ENCODE assay signal across 11 cellular contexts in genomic region chr2:10538224-10538894, GRCh38.
DNase-seq lines count a peak whose midpoint lies in the region; ATAC-seq, FAIRE-seq and TF ChIP-seq lines count a peak whose summit lies in the region.
"Had no signal": no experiment of that assay in that cellular context is flagged by ENCODE, and none has a peak within 500 bp of the region (broad histone marks: within the 10 kb centered on the region; RNA-seq: fewer than 3 reads in every experiment).

No MANE protein-coding gene starts in this region.

- H3K9me3 ChIP-seq in DND-41 (ENCODE audit: insufficient read depth, low read length, severe bottlenecking) (no peaks in the 10 kb centered on the region), keratinocyte (ENCODE audit: control insufficient read depth, low read depth, low read length) (no peaks in the 10 kb centered on the region), neuronal stem cell (replicated peaks in 1 of 2; ENCODE audit: control insufficient read depth in 2 of 2, insufficient read depth in 1 of 2, low read depth in 1 of 2, low read length in 2 of 2) (peaks cover 0 to 2% of the 10 kb centered on the region in 2 donors)
- H3K9me3 ChIP-seq: left ventricle myocardium inferior had no signal

- H3K36me3 ChIP-seq in DND-41 (ENCODE audit: insufficient read depth, low read length), result no peaks in the 10 kb centered on the region
- H3K36me3 ChIP-seq in keratinocyte (ENCODE audit: control insufficient read depth in 2 of 2, extremely low read depth in 1 of 2, insufficient read depth in 2 of 2, low read length in 2 of 2), result no peaks in the 10 kb centered on the region
- no peaks in the 10 kb centered on the region for H3K36me3 ChIP-seq in neuronal stem cell (replicated peaks in 1 of 2; ENCODE audit: control insufficient read depth in 2 of 2, insufficient read depth in 2 of 2, low read length in 2 of 2)
- H3K36me3 ChIP-seq: cardiac muscle cell, left ventricle myocardium inferior had no signal

- H2BK12ac ChIP-seq in neuronal stem cell (ENCODE audit: low read length), result no peak overlapping the region

- no peak overlapping the region for H2AK5ac ChIP-seq in neuronal stem cell (ENCODE audit: low read depth, low read length)

- peaks cover 7% of the 10 kb centered on the region for H3K27me3 Mint-ChIP-seq in activated T-helper 17 cell treated with anti-CD3 and anti-CD28 coated beads, Interleukin-2, amount 50 U/mL, for 72 hours

- H2AFZ ChIP-seq in DND-41 (ENCODE audit: low read depth, low read length) (no peak overlapping the region), keratinocyte (ENCODE audit: control insufficient read depth, low read length) (no peak overlapping the region), neuronal stem cell (ENCODE audit: low read length) (no peak overlapping the region)

- H3K27ac Mint-ChIP-seq in activated T-helper 17 cell treated with anti-CD3 and anti-CD28 coated beads, Interleukin-2, amount 50 U/mL, for 72 hours, result peak overlapping the region; percentile 49

- H3K9me1 ChIP-seq in keratinocyte (ENCODE audit: control insufficient read depth, extremely low read depth, insufficient read depth, low read length), result no peaks in the 10 kb centered on the region

- no peak overlapping the region for H4K91ac ChIP-seq in neuronal stem cell (ENCODE audit: low read depth, low read length, poor library complexity)

- no peak overlapping the region for H3K4me3 ChIP-seq in DND-41 (ENCODE audit: low read depth in 1 of 2, low read length in 2 of 2)
- no peak overlapping the region for H3K4me3 ChIP-seq in keratinocyte (ENCODE audit: control insufficient read depth in 2 of 3, extremely low read depth in 1 of 3, insufficient read depth in 2 of 3, low read depth in 1 of 3, low read length in 3 of 3)
- H3K4me3 ChIP-seq in neuronal stem cell (ENCODE audit: low read length in 2 of 2), result no peak overlapping the region
- H3K4me3 ChIP-seq: cardiac muscle cell, left ventricle myocardium inferior had no signal

- H4K20me1 ChIP-seq in DND-41 (ENCODE audit: insufficient read depth, low read length) (peaks cover 2% of the 10 kb centered on the region; the same call in 1 of the 2 replicates), keratinocyte (ENCODE audit: control insufficient read depth, extremely low read depth, insufficient read depth, low read length) (no peaks in the 10 kb centered on the region)

- H3K18ac ChIP-seq in neuronal stem cell (ENCODE audit: low read length), result no peak overlapping the region

- no peak overlapping the region for H3K4ac ChIP-seq in neuronal stem cell (ENCODE audit: low read length)

- TF ChIP-seq CTCF in DND-41 (IDR thresholded peaks at IDR 0.05; ENCODE audit: borderline replicate concordance, extremely low read depth, low read length, poor library complexity, severe bottlenecking) (no peak), keratinocyte (optimal IDR thresholded peaks at IDR 0.05 in 1 of 3, IDR thresholded peaks at IDR 0.05 in 1 of 3, conservative IDR thresholded peaks at IDR 0.05 in 1 of 3; ENCODE audit: extremely low read depth in 1 of 3, insufficient read depth in 2 of 3, low read length in 3 of 3) (no peak)

- ATAC-seq in DND-41 (ENCODE audit: insufficient read depth, low read depth) (no peak), GM18868 (IDR thresholded peaks at IDR 0.05; ENCODE audit: unreplicated experiment) (no peak)
- peak; percentile 95 for ATAC-seq in activated T-helper 17 cell treated with anti-CD3 and anti-CD28 coated beads, Interleukin-2, amount 50 U/mL, for 72 hours (replicated peaks)

- no peak overlapping the region for H2BK15ac ChIP-seq in neuronal stem cell (ENCODE audit: low read length)

- H3K27me3 ChIP-seq in DND-41 (ENCODE audit: insufficient read depth, low read length, poor library complexity) (no peaks in the 10 kb centered on the region), keratinocyte (ENCODE audit: control insufficient read depth, extremely low read depth, insufficient read depth, low read length) (no peaks in the 10 kb centered on the region), neuronal stem cell (ENCODE audit: control insufficient read depth in 3 of 3, insufficient read depth in 3 of 3, low read depth in 1 of 3, low read length in 3 of 3) (peaks cover 0 to 14% (median 0%) of the 10 kb centered on the region in 3 experiments)
- H3K27me3 ChIP-seq: cardiac muscle cell had no signal

- H3K9ac ChIP-seq in DND-41 (ENCODE audit: low read depth, low read length) (no peak overlapping the region), keratinocyte (ENCODE audit: control insufficient read depth, extremely low read depth, insufficient read depth, low read length) (peak overlapping the region; percentile 12), neuronal stem cell (ENCODE audit: low read depth, low read length, poor library complexity) (no peak overlapping the region)

- no CpG with 5 or more reads among the region's 11 CpGs for WGBS in neuronal stem cell (ENCODE audit: extremely low coverage in 2 of 2, insufficient read length in 2 of 2, insufficient replicate concordance in 1 of 2), 2 donors

- peak overlapping the region; percentile 53 for H3K4me2 ChIP-seq in DND-41 (ENCODE audit: insufficient read depth, low read length)
- H3K4me2 ChIP-seq in keratinocyte (ENCODE audit: control insufficient read depth, extremely low read depth, insufficient read depth, low read depth, low read length), result peak overlapping the region; percentile 34
- no peak overlapping the region for H3K4me2 ChIP-seq in neuronal stem cell (ENCODE audit: insufficient read depth, low read length, poor library complexity, severe bottlenecking)

- H3K79me2 ChIP-seq in DND-41 (ENCODE audit: insufficient read depth, low read length), result no peaks in the 10 kb centered on the region
- H3K79me2 ChIP-seq in keratinocyte (ENCODE audit: control insufficient read depth, insufficient read depth, low read length), result no peaks in the 10 kb centered on the region

- H3K36me3 Mint-ChIP-seq in activated T-helper 17 cell treated with anti-CD3 and anti-CD28 coated beads, Interleukin-2, amount 50 U/mL, for 72 hours (ENCODE audit: low read depth), result no peaks in the 10 kb centered on the region

- dilution Hi-C loops in keratinocyte (cut with MboI; ENCODE audit: extremely low pct_ligation_motif_present, low sequenced_read_pairs), result no loop called here

- no peak overlapping the region for H3K23ac ChIP-seq in neuronal stem cell (ENCODE audit: low read depth, low read length, poor library complexity)

- no peak overlapping the region for H4K8ac ChIP-seq in neuronal stem cell (ENCODE audit: low read depth, low read length)

- no peak overlapping the region for H2BK5ac ChIP-seq in neuronal stem cell (ENCODE audit: low read length)

- peak overlapping the region; percentile 32 for H3K4me3 Mint-ChIP-seq in activated T-helper 17 cell treated with anti-CD3 and anti-CD28 coated beads, Interleukin-2, amount 50 U/mL, for 72 hours

- H3K14ac ChIP-seq in neuronal stem cell (ENCODE audit: low read length), result no peak overlapping the region

- H3K4me1 ChIP-seq in DND-41 (ENCODE audit: insufficient read depth, low read length) (peaks cover 23% of the 10 kb centered on the region), keratinocyte (ENCODE audit: control insufficient read depth, extremely low read depth, insufficient read depth, low read length) (peaks cover 11% of the 10 kb centered on the region), neuronal stem cell (ENCODE audit: control insufficient read depth in 2 of 2, insufficient read depth in 1 of 2, low read depth in 1 of 2, low read length in 2 of 2) (peaks cover 2 to 3% of the 10 kb centered on the region in 2 donors)
- H3K4me1 ChIP-seq: left ventricle myocardium inferior had no signal

- no peaks in the 10 kb centered on the region for H3K9me3 Mint-ChIP-seq in activated T-helper 17 cell treated with anti-CD3 and anti-CD28 coated beads, Interleukin-2, amount 50 U/mL, for 72 hours

- DNase-seq in DND-41, result no peak
- peak; percentile 67 for DNase-seq in HS-27A (ENCODE audit: low read depth)
- DNase-seq in keratinocyte (ENCODE audit: low read depth, low spot score), result peak; percentile 87
- DNase-seq in neuronal stem cell (ENCODE audit: low spot score), result no peak
- no peak for DNase-seq in ureter (ENCODE audit: low spot score)
- DNase-seq: left ventricle myocardium inferior; NCI-H446 treated with DMSO at 0.1 percent for 48 hours; stimulated activated CD4-positive, alpha-beta T cell treated with anti-CD3 and anti-CD28 coated beads, Interleukin-1b, Interleukin-23, amount 100 ng/mL, for 48 hours had no signal

- peaks cover 10% of the 10 kb centered on the region for H3K4me1 Mint-ChIP-seq in activated T-helper 17 cell treated with anti-CD3 and anti-CD28 coated beads, Interleukin-2, amount 50 U/mL, for 72 hours

- no peak overlapping the region for H3K27ac ChIP-seq in DND-41 (ENCODE audit: low read length)
- peak overlapping the region; percentile 44 for H3K27ac ChIP-seq in keratinocyte (ENCODE audit: control insufficient read depth, insufficient read depth, low read length)
- no peak overlapping the region for H3K27ac ChIP-seq in neuronal stem cell (replicated peaks; ENCODE audit: low read length)
- H3K27ac ChIP-seq: cardiac muscle cell, left ventricle myocardium inferior had no signal

- no peak overlapping the region for H2BK120ac ChIP-seq in neuronal stem cell (ENCODE audit: low read depth, low read length)

- peak; percentile 99 for FAIRE-seq in keratinocyte (lab: Jason Lieb, UNC)

- H3K79me1 ChIP-seq in neuronal stem cell (ENCODE audit: low read depth, low read length), result no peaks in the 10 kb centered on the region

Comparison
In these comparisons a context has a peak if more than half of its experiments do, and no peak if none do; other contexts are left out.
1. DNase-seq: peak in HS-27A (single experiment) and keratinocyte (single experiment); none in DND-41 (single experiment), neuronal stem cell (single experiment) and ureter (single experiment).